ENCODE assay signal across 8 cellular contexts in genomic region chr2:127105656-127106456, GRCh38. TPM values are rescaled to one million over a fixed set of nuclear protein-coding genes. Genes with fewer than 3 reads are reported as not detected.
DNase-seq lines count a peak whose midpoint lies in the region; ATAC-seq and TF ChIP-seq lines count a peak whose summit lies in the region.

No MANE protein-coding gene starts in this region.

- WGBS in spleen, 5 donors = 1 to 3% (median 2%) methylated on average over 36 to 51 of the region's 51 CpGs

- H3K4me3 ChIP-seq in breast epithelium (peak overlapping the region; percentile 67 to 93 (median 81)), spleen (peak overlapping the region; percentile 71 to 96 (median 88))

- no peaks in the 10 kb centered on the region for H3K4me1 ChIP-seq in breast epithelium
- peaks cover 11 to 87% (median 59%) of the 10 kb centered on the region in 6 donors for H3K4me1 ChIP-seq in spleen

- peaks cover 0 to 2% of the 10 kb centered on the region in 2 donors for H3K27me3 ChIP-seq in breast epithelium
- H3K27me3 ChIP-seq in spleen (replicated peaks in 1 of 7) = peaks cover 0 to 24% (median 12%) of the 10 kb centered on the region in 7 donors

- no peak for TF ChIP-seq CTCF in breast epithelium (IDR thresholded peaks at IDR 0.05)
- TF ChIP-seq CTCF in spleen (IDR thresholded peaks at IDR 0.05 in 8 of 11, conservative IDR thresholded peaks at IDR 0.05 in 3 of 11) = no peak

- DNase-seq in EL (peak; percentile 43), NCI-H1092 treated with DMSO at 0.1 percent for 48 hours (lab: John Stamatoyannopoulos, UW) (peak; percentile 28), breast epithelium (ENCODE audit: low spot score in 2 of 2) (peak in 1 of 2 donors; percentile 38), iris pigment epithelial cell (ENCODE audit: low read depth) (peak; percentile 47), spleen (peak; percentile 79), DMS153 (lab: John Stamatoyannopoulos, UW) (no peak)
- no peak for DNase-seq in stimulated activated CD4-positive, alpha-beta T cell treated with anti-CD3 and anti-CD28 coated beads, Interleukin-15, amount 100 ng/mL, for 24 hours

- no peak for ATAC-seq in GM21381 (IDR thresholded peaks at IDR 0.05; ENCODE audit: unreplicated experiment)

- H3K9me3 ChIP-seq in breast epithelium = no peaks in the 10 kb centered on the region
- no peaks in the 10 kb centered on the region for H3K9me3 ChIP-seq in spleen

- intact Hi-C loops in breast epithelium (cut with DNase I; ENCODE audit: low total_unique reads) = no loop called here
- intact Hi-C loops in spleen (cut with DNase I; ENCODE audit: low total_unique reads) = no loop called here

- H3K36me3 ChIP-seq in breast epithelium (no peaks in the 10 kb centered on the region), spleen (no peaks in the 10 kb centered on the region)

- TF ChIP-seq POLR2A in breast epithelium (IDR thresholded peaks at IDR 0.05) = no peak
- TF ChIP-seq POLR2A in spleen (IDR thresholded peaks at IDR 0.05) = no peak

- H3K27ac ChIP-seq in breast epithelium (peak overlapping the region; percentile 64 to 87), spleen (peak overlapping the region; percentile 54 to 87 (median 84))

RNA-seq across cellular contexts. Expression of gene BIN1, which starts 1.1 kb away (rescaled TPM):
- 10 to 100 TPM; 30.1 to 74.4 (median 59.3) TPM for total RNA-seq in breast epithelium
- 100 to 1,000 TPM in 2 of 7 donors, 10 to 100 TPM in 5; 60.0 to 123 (median 68.8) TPM for total RNA-seq in spleen
- 100 to 1,000 TPM in 1 of 3 donors, 10 to 100 TPM in 2; 57.2 to 106 (median 71.9) TPM for polyA plus RNA-seq in spleen

Comparison
In these comparisons a context has a peak if more than half of its experiments do, and no peak if none do; other contexts are left out.
1. DNase-seq: peak in EL (single experiment), NCI-H1092 treated with DMSO at 0.1 percent for 48 hours (single experiment), iris pigment epithelial cell (single experiment) and spleen (single experiment); none in stimulated activated CD4-positive, alpha-beta T cell treated with anti-CD3 and anti-CD28 coated beads, Interleukin-15, amount 100 ng/mL, for 24 hours (single experiment) and DMS153 (single experiment).